In genomic region chr19:50198431-50199253, GRCh38 we compare ENCODE assay signal across 23 cellular contexts. TPM values are rescaled to one million over a fixed set of nuclear protein-coding genes. Genes with fewer than 3 reads are reported as not detected.
A peak's percentile ranks its signal among the peaks of the same experiment; 100 is the strongest.
DNase-seq lines count a peak whose midpoint lies in the region; ATAC-seq, FAIRE-seq and TF ChIP-seq lines count a peak whose summit lies in the region.
"Had no signal": no experiment of that assay in that cellular context is flagged by ENCODE, and none has a peak within 500 bp of the region (broad histone marks: within the 10 kb centered on the region; RNA-seq: fewer than 3 reads in every experiment).

No MANE protein-coding gene starts in this region.

- in situ Hi-C loops in HepG2 (cut with HindIII; ENCODE audit: extremely low pct_ligation_motif_present, low pct_unique_long_range_greater_than_20kb), result no loop called here

- H3K27me3 Mint-ChIP-seq in chondrocyte (ENCODE audit: low read depth), result peaks cover 18% of the 10 kb centered on the region

- no peaks in the 10 kb centered on the region for H3K36me3 Mint-ChIP-seq in chondrocyte (ENCODE audit: low read depth)
- H3K36me3 Mint-ChIP-seq: CD8-positive, alpha-beta memory T cell had no signal

- BruUV-seq in HepG2 (replicated peaks; lab: Mats Ljungman, UMichigan), result no TSS peak

- no peak overlapping the region for H2AFZ ChIP-seq in HepG2 (ENCODE audit: low read length)

- TF ChIP-seq EP300 in HepG2 (IDR thresholded peaks at IDR 0.05; ENCODE audit: low read depth in 2 of 2, low read length in 2 of 2) (no peak), HepG2 (CRISPR knock-in tag; IDR thresholded peaks at IDR 0.05; ENCODE audit: borderline replicate concordance) (no peak), tibial nerve (IDR thresholded peaks at IDR 0.05) (peak; percentile 22 to 27)

- no peaks in the 10 kb centered on the region for H3K79me2 ChIP-seq in HepG2 (ENCODE audit: insufficient read depth, low read length)

- H3K27ac ChIP-seq in HepG2 (ENCODE audit: extremely low read length, insufficient read depth, low read length) (no peak overlapping the region), right lobe of liver (no peak overlapping the region), tibial nerve (peak overlapping the region in 3 of 4 donors; percentile 17 to 78 (median 71))

- TF ChIP-seq POLR2A in HepG2 (IDR thresholded peaks at IDR 0.05; ENCODE audit: insufficient read depth in 1 of 2, low read depth in 2 of 2, low read length in 2 of 2) (no peak), right lobe of liver (IDR thresholded peaks at IDR 0.05) (no peak), tibial nerve (IDR thresholded peaks at IDR 0.05) (no peak)

- ATAC-seq in HepG2 (no peak), right lobe of liver (no peak)
- ATAC-seq: activated CD8-positive, alpha-beta T cell treated with anti-CD3 and anti-CD28 coated beads, Interleukin-2, amount 10 ng/mL, durations not matched to agents 7 days and 5 days; activated T-cell treated with anti-CD3 and anti-CD28 coated beads, Interleukin-2, amount 50 U/mL, for 4 hours had no signal

- H4K20me1 ChIP-seq in HepG2 (ENCODE audit: insufficient read depth, low read length), result no peaks in the 10 kb centered on the region

- peaks cover 8% of the 10 kb centered on the region for H3K4me1 Mint-ChIP-seq in chondrocyte (ENCODE audit: low read depth)
- H3K4me1 Mint-ChIP-seq: CD8-positive, alpha-beta memory T cell; nephron progenitor cell had no signal

- 8% methylated on average over 7 of the region's 7 CpGs for WGBS in HepG2 (ENCODE audit: low lambda C conversion rate)
- 26% methylated on average over 7 of the region's 7 CpGs for WGBS in right lobe of liver (ENCODE audit: insufficient coverage, low coverage, low lambda C conversion rate, missing lambda C conversion rate)
- WGBS in tibial nerve, 2 donors, result 28 to 30% methylated on average over 7 of the region's 7 CpGs

- H3K9ac ChIP-seq in HepG2 (ENCODE audit: insufficient read depth, low read depth, low read length), result no peak overlapping the region

- H3K4me3 ChIP-seq in HepG2 (replicated peaks in 1 of 3; ENCODE audit: insufficient read depth in 1 of 3, low read depth in 2 of 3, low read length in 3 of 3), result no peak overlapping the region
- H3K4me3 ChIP-seq in right lobe of liver, result no peak overlapping the region
- no peak overlapping the region for H3K4me3 ChIP-seq in tibial nerve

- DNase-seq in HepG2 (ENCODE audit: low spot score) (no peak), right lobe of liver (no peak), chondrocyte (ENCODE audit: low spot score) (no peak), medulla oblongata (ENCODE audit: extremely low spot score) (peak; percentile 62), tibial nerve (ENCODE audit: low spot score in 2 of 2) (peak in 1 of 2 donors; percentile 16), dermis blood vessel endothelial cell (no peak), NCI-H2081 treated with DMSO at 0.1 percent for 48 hours (lab: John Stamatoyannopoulos, UW) (no peak), GM19238 (ENCODE audit: insufficient read length, low spot score) (no peak)
- DNase-seq: activated CD4-positive, CD25-positive, alpha-beta regulatory T cell; activated CD8-positive, alpha-beta T cell treated with anti-CD3 and anti-CD28 coated beads, Interleukin-2, amount 10 ng/mL, durations not matched to agents 7 days and 5 days; activated naive CD4-positive, alpha-beta T cell treated with anti-CD3 and anti-CD28 coated beads for 36 hours; activated T-cell treated with anti-CD3 and anti-CD28 coated beads, Interleukin-2, amount 50 U/mL, for 4 hours; CD8-positive, alpha-beta memory T cell; cortex of kidney; NCI-H1930; NCI-H526 treated with DMSO at 0.1 percent for 48 hours; nephron progenitor cell; SHP77 treated with DMSO at 0.1 percent for 48 hours; T-helper 2 cell had no signal

- H3K4me2 ChIP-seq in HepG2 (ENCODE audit: low read depth, low read length), result no peak overlapping the region

- POLR2A ChIA-PET in HepG2 (lab: Yijun Ruan, JAX), result no interaction called here

- H3K9me3 ChIP-seq in HepG2 (ENCODE audit: low read length) (no peaks in the 10 kb centered on the region), right lobe of liver (no peaks in the 10 kb centered on the region), tibial nerve (no peaks in the 10 kb centered on the region)

- no peak for TF ChIP-seq RAD21 in HepG2 (CRISPR knock-in tag; IDR thresholded peaks at IDR 0.05)

- H3K27me3 ChIP-seq in HepG2 (ENCODE audit: control insufficient read depth in 1 of 2, insufficient read depth in 2 of 2, low read length in 2 of 2) (peaks cover 0 to 4% of the 10 kb centered on the region in 2 experiments; a peak in 3 of 5 replicates), right lobe of liver (no peaks in the 10 kb centered on the region), tibial nerve (peaks cover 0 to 13% of the 10 kb centered on the region in 2 donors)

- intact Hi-C loops in HepG2 (cut with micrococcal nuclease; ENCODE audit: unreplicated experiment) (no loop called here), right lobe of liver (cut with DNase I) (no loop called here)

- peak overlapping the region; percentile 37 for H3K27ac Mint-ChIP-seq in chondrocyte (ENCODE audit: unreplicated experiment)
- H3K27ac Mint-ChIP-seq: activated CD8-positive, alpha-beta T cell treated with anti-CD3 and anti-CD28 coated beads, Interleukin-2, amount 10 ng/mL, durations not matched to agents 7 days and 5 days; activated naive CD4-positive, alpha-beta T cell treated with anti-CD3 and anti-CD28 coated beads for 36 hours; CD8-positive, alpha-beta memory T cell; nephron progenitor cell had no signal

- FAIRE-seq in HepG2 (lab: Jason Lieb, UNC), result no peak

- no peaks in the 10 kb centered on the region for H3K9me3 Mint-ChIP-seq in chondrocyte (ENCODE audit: low read depth)
- H3K9me3 Mint-ChIP-seq: activated naive CD4-positive, alpha-beta T cell treated with anti-CD3 and anti-CD28 coated beads for 36 hours; activated T-cell treated with anti-CD3 and anti-CD28 coated beads, Interleukin-2, amount 50 U/mL, for 4 hours; nephron progenitor cell had no signal

- CTCF ChIA-PET in HepG2 (lab: Yijun Ruan, JAX; ENCODE audit: low intra/inter-chr PET ratio, low total read pairs), result no interaction called here

- H3K36me3 ChIP-seq in HepG2 (replicated peaks in 1 of 2; ENCODE audit: control insufficient read depth in 1 of 2, insufficient read depth in 2 of 2, low read length in 2 of 2) (no peaks in the 10 kb centered on the region), right lobe of liver (no peaks in the 10 kb centered on the region), tibial nerve (no peaks in the 10 kb centered on the region)

- H3K4me1 ChIP-seq in HepG2 (ENCODE audit: insufficient read depth, low read length) (peaks cover 11% of the 10 kb centered on the region), right lobe of liver (peaks cover 0 to 7% (median 2%) of the 10 kb centered on the region in 4 donors), tibial nerve (peaks cover 0 to 40% (median 2%) of the 10 kb centered on the region in 4 donors)

- no peak overlapping the region for H3K4me3 Mint-ChIP-seq in chondrocyte (ENCODE audit: unreplicated experiment)
- H3K4me3 Mint-ChIP-seq: activated CD8-positive, alpha-beta T cell treated with anti-CD3 and anti-CD28 coated beads, Interleukin-2, amount 10 ng/mL, durations not matched to agents 7 days and 5 days; activated naive CD4-positive, alpha-beta T cell treated with anti-CD3 and anti-CD28 coated beads for 36 hours; activated T-cell treated with anti-CD3 and anti-CD28 coated beads, Interleukin-2, amount 50 U/mL, for 4 hours; CD8-positive, alpha-beta memory T cell; nephron progenitor cell had no signal

- TF ChIP-seq CTCF in HepG2 (CRISPR knock-in tag; IDR thresholded peaks at IDR 0.05) (no peak), right lobe of liver (IDR thresholded peaks at IDR 0.05) (no peak), chondrocyte (IDR thresholded peaks at IDR 0.05) (no peak), tibial nerve (IDR thresholded peaks at IDR 0.05) (peak in 1 of 5 experiments; percentile 7)

RNA-seq across cellular contexts. Expression of gene MYH14, which starts 4.8 kb away (rescaled TPM):
- 5.5 and 6.4 TPM in 2 replicates for total RNA-seq in HepG2 (2016; rRNA removed; fragmentation: Illumina TruSeq; extraction: Trizol)
- total RNA-seq in HepG2 (2016; cell fraction: cytosol; rRNA removed; fragmentation: Illumina TruSeq; extraction: Trizol; ENCODE audit: low read depth), result 0.53 and 0.61 TPM in 2 replicates
- 4.9 and 6.5 TPM in 2 replicates for total RNA-seq in HepG2 (2016; cell fraction: insoluble cytoplasmic fraction; rRNA removed; fragmentation: Illumina TruSeq; extraction: Trizol)
- 2.1 and 2.4 TPM in 2 replicates for total RNA-seq in HepG2 (2016; cell fraction: membrane; rRNA removed; fragmentation: Illumina TruSeq; extraction: Trizol)
- total RNA-seq in HepG2 (2016; cell fraction: nucleus; rRNA removed; fragmentation: Illumina TruSeq; extraction: Trizol), result 4.0 and 5.6 TPM in 2 replicates
- polyA plus RNA-seq in HepG2 (2011; rRNA removed), result 5.8 and 8.0 TPM in 2 replicates
- polyA plus RNA-seq in HepG2 (2011; cell fraction: cytosol; rRNA removed), result 5.0 and 5.4 TPM in 2 replicates
- 15.1 and 15.8 TPM in 2 replicates for polyA plus RNA-seq in HepG2 (2011; cell fraction: nucleus; rRNA removed)
- polyA plus RNA-seq in HepG2 (2012), result 5.1 and 8.9 TPM in 2 replicates
- 0.88 and 1.1 TPM in 2 replicates for polyA plus RNA-seq in HepG2 (2016; cell fraction: cytosol; fragmentation: Illumina TruSeq; extraction: Trizol; ENCODE audit: low read depth)
- 6.6 and 11.4 TPM in 2 replicates for polyA plus RNA-seq in HepG2 (2016; cell fraction: insoluble cytoplasmic fraction; fragmentation: Illumina TruSeq; extraction: Trizol; ENCODE audit: low read depth)
- polyA plus RNA-seq in HepG2 (2016; cell fraction: membrane; fragmentation: Illumina TruSeq; extraction: Trizol; ENCODE audit: low read depth), result 1.4 and 1.7 TPM in 2 replicates
- polyA plus RNA-seq in HepG2 (2016; cell fraction: nucleus; fragmentation: Illumina TruSeq; extraction: Trizol; ENCODE audit: insufficient read depth, low read depth), result 14.3 and 14.6 TPM in 2 replicates
- 22.4 TPM in 1 of 2 replicates, not detected in the other for polyA minus RNA-seq in HepG2 (2011; rRNA and poly(A)+ RNA removed; ENCODE audit: low replicate concordance)
- 11.9 and 12.9 TPM in 2 replicates for polyA minus RNA-seq in HepG2 (2011; cell fraction: cytosol; rRNA and poly(A)+ RNA removed)
- 9.0 TPM in 2 replicates for polyA minus RNA-seq in HepG2 (2011; cell fraction: nucleus; rRNA and poly(A)+ RNA removed)
- total RNA-seq in right lobe of liver, result 10 to 100 TPM; 49.1 to 89.0 (median 65.8) TPM
- total RNA-seq in chondrocyte, result 0.68 to 10.2 TPM (median 8.6 TPM) in 3 replicates
- total RNA-seq in tibial nerve, result 10 to 100 TPM; 12.9 to 30.3 (median 15.3) TPM
- 0.17 and 0.28 TPM in 2 replicates for total RNA-seq in dermis blood vessel endothelial cell
- total RNA-seq: activated CD8-positive, alpha-beta T cell treated with anti-CD3 and anti-CD28 coated beads, Interleukin-2, amount 10 ng/mL, durations not matched to agents 7 days and 5 days; activated naive CD4-positive, alpha-beta T cell treated with anti-CD3 and anti-CD28 coated beads for 36 hours; CD8-positive, alpha-beta memory T cell; fibroblast of villous mesenchyme had no signal
- polyA plus RNA-seq: CD8-positive, alpha-beta memory T cell had no signal

RNA-seq across cellular contexts. Expression of gene IZUMO2, which starts 35.6 kb away (rescaled TPM):
- total RNA-seq in HepG2 (2016; rRNA removed; fragmentation: Illumina TruSeq; extraction: Trizol), result not detected in 2 replicates
- not detected in 2 replicates for total RNA-seq in HepG2 (2016; cell fraction: cytosol; rRNA removed; fragmentation: Illumina TruSeq; extraction: Trizol; ENCODE audit: low read depth)
- not detected in 2 replicates for total RNA-seq in HepG2 (2016; cell fraction: insoluble cytoplasmic fraction; rRNA removed; fragmentation: Illumina TruSeq; extraction: Trizol)
- not detected in 2 replicates for total RNA-seq in HepG2 (2016; cell fraction: membrane; rRNA removed; fragmentation: Illumina TruSeq; extraction: Trizol)
- total RNA-seq in HepG2 (2016; cell fraction: nucleus; rRNA removed; fragmentation: Illumina TruSeq; extraction: Trizol), result not detected in 2 replicates
- not detected in 2 replicates for polyA plus RNA-seq in HepG2 (2011; rRNA removed)
- not detected in 2 replicates for polyA plus RNA-seq in HepG2 (2011; cell fraction: cytosol; rRNA removed)
- not detected in 2 replicates for polyA plus RNA-seq in HepG2 (2011; cell fraction: nucleus; rRNA removed)
- not detected in 2 replicates for polyA plus RNA-seq in HepG2 (2012)
- not detected in 2 replicates for polyA plus RNA-seq in HepG2 (2016; cell fraction: cytosol; fragmentation: Illumina TruSeq; extraction: Trizol; ENCODE audit: low read depth)
- polyA plus RNA-seq in HepG2 (2016; cell fraction: insoluble cytoplasmic fraction; fragmentation: Illumina TruSeq; extraction: Trizol; ENCODE audit: low read depth), result not detected in 2 replicates
- not detected in 2 replicates for polyA plus RNA-seq in HepG2 (2016; cell fraction: membrane; fragmentation: Illumina TruSeq; extraction: Trizol; ENCODE audit: low read depth)
- polyA plus RNA-seq in HepG2 (2016; cell fraction: nucleus; fragmentation: Illumina TruSeq; extraction: Trizol; ENCODE audit: insufficient read depth, low read depth), result not detected in 2 replicates
- polyA minus RNA-seq in HepG2 (2011; rRNA and poly(A)+ RNA removed; ENCODE audit: low replicate concordance), result not detected in 2 replicates
- polyA minus RNA-seq in HepG2 (2011; cell fraction: cytosol; rRNA and poly(A)+ RNA removed), result not detected in 2 replicates
- polyA minus RNA-seq in HepG2 (2011; cell fraction: nucleus; rRNA and poly(A)+ RNA removed), result not detected in 2 replicates
- total RNA-seq in right lobe of liver, result not detected
- total RNA-seq in chondrocyte, result not detected in 3 replicates
- not detected for total RNA-seq in tibial nerve
- not detected in 2 replicates for total RNA-seq in dermis blood vessel endothelial cell
- total RNA-seq: activated CD8-positive, alpha-beta T cell treated with anti-CD3 and anti-CD28 coated beads, Interleukin-2, amount 10 ng/mL, durations not matched to agents 7 days and 5 days; activated naive CD4-positive, alpha-beta T cell treated with anti-CD3 and anti-CD28 coated beads for 36 hours; activated T-cell treated with anti-CD3 and anti-CD28 coated beads, Interleukin-2, amount 50 U/mL, for 4 hours; CD8-positive, alpha-beta memory T cell; fibroblast of villous mesenchyme; kidney epithelial cell; mesenteric fat pad had no signal
- polyA plus RNA-seq: CD8-positive, alpha-beta memory T cell; thymus had no signal

Comparison
In these comparisons a context has a peak if more than half of its experiments do, and no peak if none do; other contexts are left out.
1. H3K27ac ChIP-seq: peak in tibial nerve (3 of 4); none in HepG2 (single experiment) and right lobe of liver (0 of 3).